In the genomic region with DNA sequence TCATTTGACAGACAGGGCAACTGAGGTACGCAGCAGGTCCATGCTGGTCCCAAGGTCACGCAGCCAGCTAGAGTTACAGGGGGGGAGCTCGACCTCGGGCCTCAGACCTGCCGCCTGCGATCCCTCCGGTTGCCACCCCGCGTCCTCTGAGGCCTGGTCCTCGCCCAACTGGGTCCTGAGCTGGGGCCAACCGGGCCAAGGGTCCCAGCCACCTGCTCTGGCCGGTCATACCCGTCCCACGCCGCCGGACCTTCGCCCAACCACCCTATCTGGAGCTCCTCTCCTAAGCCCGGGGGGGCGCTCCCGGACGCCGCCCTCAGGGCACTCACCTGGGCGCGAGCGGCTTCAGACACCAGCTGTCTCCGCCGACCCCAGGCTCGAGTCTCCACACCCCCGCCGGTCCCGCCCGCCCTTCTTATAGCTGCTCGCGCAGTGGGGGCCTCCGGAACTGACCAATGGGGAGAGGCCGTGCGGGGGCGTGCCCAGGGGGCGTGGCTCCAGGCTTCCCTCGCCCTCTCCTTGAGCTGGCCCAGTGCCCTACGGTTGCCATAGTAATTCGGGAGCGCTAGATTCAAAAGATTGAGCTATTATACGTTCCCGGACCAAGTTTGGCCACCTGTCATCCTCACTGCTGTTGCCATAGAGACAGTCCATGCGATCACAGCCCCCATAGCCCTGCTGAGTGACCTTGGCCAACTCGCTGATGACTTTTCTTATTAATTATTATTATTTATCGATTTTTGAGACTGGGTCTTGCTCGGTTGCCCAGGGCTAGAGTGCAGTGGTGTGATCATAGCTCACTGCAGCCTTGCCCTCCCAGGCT, we compare ENCODE assay signal across 1 cellular context.
A peak's percentile ranks its signal among the peaks of the same experiment; 100 is the strongest.
TF ChIP-seq lines count a peak whose summit lies in the region.

A gene with protein sequence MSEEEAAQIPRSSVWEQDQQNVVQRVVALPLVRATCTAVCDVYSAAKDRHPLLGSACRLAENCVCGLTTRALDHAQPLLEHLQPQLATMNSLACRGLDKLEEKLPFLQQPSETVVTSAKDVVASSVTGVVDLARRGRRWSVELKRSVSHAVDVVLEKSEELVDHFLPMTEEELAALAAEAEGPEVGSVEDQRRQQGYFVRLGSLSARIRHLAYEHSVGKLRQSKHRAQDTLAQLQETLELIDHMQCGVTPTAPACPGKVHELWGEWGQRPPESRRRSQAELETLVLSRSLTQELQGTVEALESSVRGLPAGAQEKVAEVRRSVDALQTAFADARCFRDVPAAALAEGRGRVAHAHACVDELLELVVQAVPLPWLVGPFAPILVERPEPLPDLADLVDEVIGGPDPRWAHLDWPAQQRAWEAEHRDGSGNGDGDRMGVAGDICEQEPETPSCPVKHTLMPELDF (minus strand): TSS at position 389 of the 823 bp plus-strand sequence. CDS start 1,150 bp downstream, outside the sequence.

TF ChIP-seq in HepG2, 621 proteins besides CTCF, POLR2A, EP300 and RAD21 (continued from another document and continues in another):
- TF ChIP-seq TAF15 (IDR thresholded peaks at IDR 0.05; ENCODE audit: low read depth, low read length, poor library complexity, severe bottlenecking) (no peak), SIX4 (CRISPR knock-in tag; IDR thresholded peaks at IDR 0.05) (no peak), ZBTB20 (CRISPR knock-in tag; IDR thresholded peaks at IDR 0.05; ENCODE audit: borderline replicate concordance, low read depth) (no peak), PHF20 (CRISPR knock-in tag; IDR thresholded peaks at IDR 0.05) (no peak), SOX6 (IDR thresholded peaks at IDR 0.05) (no peak), SOX6 (CRISPR knock-in tag; IDR thresholded peaks at IDR 0.05) (peak; percentile 50), ZNF737 (CRISPR knock-in tag; IDR thresholded peaks at IDR 0.05; ENCODE audit: borderline replicate concordance) (no peak), YEATS4 (CRISPR knock-in tag; IDR thresholded peaks at IDR 0.05; ENCODE audit: borderline replicate concordance) (no peak), ZNF83 (CRISPR knock-in tag; IDR thresholded peaks at IDR 0.05; ENCODE audit: borderline replicate concordance) (peak; percentile 38; the same call in 1 of the 2 replicates), HNRNPLL (IDR thresholded peaks at IDR 0.05; ENCODE audit: low read depth, low read length, poor library complexity, severe bottlenecking) (no peak), ZNF503 (CRISPR knock-in tag; IDR thresholded peaks at IDR 0.05) (no peak), TBP (CRISPR knock-in tag; IDR thresholded peaks at IDR 0.05) (no peak), FOXK1 (CRISPR knock-in tag; IDR thresholded peaks at IDR 0.05; ENCODE audit: borderline replicate concordance, low read depth) (no peak), RELA (CRISPR knock-in tag; IDR thresholded peaks at IDR 0.05) (no peak), ELF4 (CRISPR knock-in tag; IDR thresholded peaks at IDR 0.05; ENCODE audit: borderline replicate concordance) (no peak), DMTF1 (CRISPR knock-in tag; IDR thresholded peaks at IDR 0.05) (no peak), PITX1 (CRISPR knock-in tag; IDR thresholded peaks at IDR 0.05) (no peak), HDAC1 (CRISPR knock-in tag; IDR thresholded peaks at IDR 0.05) (peak; percentile 45; the same call in 1 of the 2 replicates), FUBP1 (CRISPR knock-in tag; IDR thresholded peaks at IDR 0.05; ENCODE audit: borderline replicate concordance) (no peak), ZBTB38 (CRISPR knock-in tag; IDR thresholded peaks at IDR 0.05) (peak; percentile 45; the same call in 1 of the 2 replicates), ZNF549 (CRISPR knock-in tag; IDR thresholded peaks at IDR 0.05) (no peak), FOXP4 (CRISPR knock-in tag; IDR thresholded peaks at IDR 0.05) (no peak), NFE2L2 (IDR thresholded peaks at IDR 0.05; ENCODE audit: low read length) (no peak), HDAC2 (CRISPR knock-in tag; IDR thresholded peaks at IDR 0.05) (no peak), MZF1 (CRISPR knock-in tag; IDR thresholded peaks at IDR 0.05; ENCODE audit: borderline replicate concordance) (no peak), ZNF687 (CRISPR knock-in tag; IDR thresholded peaks at IDR 0.05) (peak; percentile 82), MLXIP (CRISPR knock-in tag; IDR thresholded peaks at IDR 0.05; ENCODE audit: borderline replicate concordance) (no peak), ZNF589 (CRISPR knock-in tag; conservative IDR thresholded peaks at IDR 0.05) (no peak), ZNF138 (CRISPR knock-in tag; IDR thresholded peaks at IDR 0.05; ENCODE audit: low read depth) (no peak), SETDB1 (CRISPR knock-in tag; IDR thresholded peaks at IDR 0.05; ENCODE audit: borderline replicate concordance) (no peak), KLF11 (CRISPR knock-in tag; IDR thresholded peaks at IDR 0.05) (peak; percentile 77; the same call in 1 of the 2 replicates)
- TF ChIP-seq, protein P1, sequence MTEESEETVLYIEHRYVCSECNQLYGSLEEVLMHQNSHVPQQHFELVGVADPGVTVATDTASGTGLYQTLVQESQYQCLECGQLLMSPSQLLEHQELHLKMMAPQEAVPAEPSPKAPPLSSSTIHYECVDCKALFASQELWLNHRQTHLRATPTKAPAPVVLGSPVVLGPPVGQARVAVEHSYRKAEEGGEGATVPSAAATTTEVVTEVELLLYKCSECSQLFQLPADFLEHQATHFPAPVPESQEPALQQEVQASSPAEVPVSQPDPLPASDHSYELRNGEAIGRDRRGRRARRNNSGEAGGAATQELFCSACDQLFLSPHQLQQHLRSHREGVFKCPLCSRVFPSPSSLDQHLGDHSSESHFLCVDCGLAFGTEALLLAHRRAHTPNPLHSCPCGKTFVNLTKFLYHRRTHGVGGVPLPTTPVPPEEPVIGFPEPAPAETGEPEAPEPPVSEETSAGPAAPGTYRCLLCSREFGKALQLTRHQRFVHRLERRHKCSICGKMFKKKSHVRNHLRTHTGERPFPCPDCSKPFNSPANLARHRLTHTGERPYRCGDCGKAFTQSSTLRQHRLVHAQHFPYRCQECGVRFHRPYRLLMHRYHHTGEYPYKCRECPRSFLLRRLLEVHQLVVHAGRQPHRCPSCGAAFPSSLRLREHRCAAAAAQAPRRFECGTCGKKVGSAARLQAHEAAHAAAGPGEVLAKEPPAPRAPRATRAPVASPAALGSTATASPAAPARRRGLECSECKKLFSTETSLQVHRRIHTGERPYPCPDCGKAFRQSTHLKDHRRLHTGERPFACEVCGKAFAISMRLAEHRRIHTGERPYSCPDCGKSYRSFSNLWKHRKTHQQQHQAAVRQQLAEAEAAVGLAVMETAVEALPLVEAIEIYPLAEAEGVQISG (CRISPR knock-in tag; IDR thresholded peaks at IDR 0.05): no peak
